11 cellular contexts compared by ENCODE assay signal in the genomic region with DNA sequence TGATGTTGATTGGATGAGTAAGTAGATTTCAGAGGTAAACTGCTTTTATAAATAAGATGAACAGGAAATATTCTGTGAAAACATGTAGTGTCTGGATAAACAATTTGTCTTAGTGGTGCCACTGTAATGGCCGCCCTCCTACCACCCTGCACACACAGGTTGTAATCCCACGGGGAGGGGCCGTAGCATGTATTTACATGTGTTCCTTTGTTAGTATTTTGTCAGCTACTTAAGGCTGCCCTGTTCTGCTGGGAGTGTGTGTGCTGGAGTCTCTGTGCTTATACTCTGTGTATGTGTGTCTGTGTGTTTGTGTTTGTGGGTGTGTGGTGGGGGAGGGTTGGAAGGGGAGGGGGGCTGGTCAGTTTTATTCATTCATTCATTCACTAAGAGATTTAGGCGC. TPM values are rescaled to one million over a fixed set of nuclear protein-coding genes. Genes with fewer than 3 reads are reported as not detected.
DNase-seq lines count a peak whose midpoint lies in the region; ATAC-seq and TF ChIP-seq lines count a peak whose summit lies in the region.
"Had no signal": no experiment of that assay in that cellular context is flagged by ENCODE, and none has a peak within 500 bp of the region (broad histone marks: within the 10 kb centered on the region; RNA-seq: fewer than 3 reads in every experiment).

No MANE protein-coding gene starts in this region.

- H3K4me1 ChIP-seq in OCI-LY3 (ENCODE audit: low read length) (peaks cover 50% of the 10 kb centered on the region), foreskin keratinocyte (peaks cover 23% of the 10 kb centered on the region), subcutaneous abdominal adipose tissue (ENCODE audit: control insufficient read depth in 5 of 5, insufficient read depth in 5 of 5, low read length in 5 of 5) (peaks cover 0 to 71% (median 46%) of the 10 kb centered on the region in 5 donors), endodermal cell (ENCODE audit: control insufficient read depth, insufficient read depth, low read length) (no peaks in the 10 kb centered on the region)

- peaks cover 100% of the 10 kb centered on the region for H3K79me2 ChIP-seq in OCI-LY3 (ENCODE audit: low read length)

- H3K27ac ChIP-seq in OCI-LY3 (ENCODE audit: low read length): no peak overlapping the region
- no peak overlapping the region for H3K27ac ChIP-seq in foreskin keratinocyte
- peak overlapping the region; percentile 80 for H3K27ac ChIP-seq in subcutaneous abdominal adipose tissue (ENCODE audit: low read depth, low read length)
- H3K27ac ChIP-seq in endodermal cell (ENCODE audit: low read depth, low read length): no peak overlapping the region
- H3K27ac ChIP-seq: upper lobe of right lung had no signal

- H3K9me3 ChIP-seq in OCI-LY3 (ENCODE audit: insufficient read depth, low read length): no peaks in the 10 kb centered on the region
- no peaks in the 10 kb centered on the region for H3K9me3 ChIP-seq in subcutaneous abdominal adipose tissue (ENCODE audit: control insufficient read depth in 5 of 5, low read length in 5 of 5)
- H3K9me3 ChIP-seq in endodermal cell (ENCODE audit: control insufficient read depth, low read length): no peaks in the 10 kb centered on the region
- H3K9me3 ChIP-seq: left lung, upper lobe of right lung had no signal

- WGBS in endodermal cell (ENCODE audit: insufficient coverage in 1 of 2, insufficient read length in 1 of 2), 2 experiments: 95% methylated on average over 3 of the region's 4 CpGs; no CpG with 5 or more reads in 1 of the 2 experiments

- H3K27ac Mint-ChIP-seq in activated naive CD4-positive, alpha-beta T cell treated with anti-CD3 and anti-CD28 coated beads for 36 hours: peak overlapping the region; percentile 77
- H3K27ac Mint-ChIP-seq in endodermal cell: no peak overlapping the region

- no peak for TF ChIP-seq CTCF in OCI-LY3 (IDR thresholded peaks at IDR 0.05; ENCODE audit: low read depth, low read length)
- TF ChIP-seq CTCF in foreskin keratinocyte (conservative IDR thresholded peaks at IDR 0.05): no peak
- TF ChIP-seq CTCF in endodermal cell (conservative IDR thresholded peaks at IDR 0.05): no peak

- H3K4me3 ChIP-seq in OCI-LY3 (ENCODE audit: low read length) (no peak overlapping the region), subcutaneous abdominal adipose tissue (ENCODE audit: low read depth in 1 of 5, low read length in 5 of 5) (no peak overlapping the region), endodermal cell (ENCODE audit: low read length) (no peak overlapping the region)
- H3K4me3 ChIP-seq: left lung, upper lobe of right lung had no signal

- peaks cover 6% of the 10 kb centered on the region for H3K36me3 Mint-ChIP-seq in activated naive CD4-positive, alpha-beta T cell treated with anti-CD3 and anti-CD28 coated beads for 36 hours (ENCODE audit: low read depth)
- no peaks in the 10 kb centered on the region for H3K36me3 Mint-ChIP-seq in endodermal cell (ENCODE audit: low read depth)

- no peak for DNase-seq in activated naive CD4-positive, alpha-beta T cell treated with anti-CD3 and anti-CD28 coated beads for 36 hours
- DNase-seq in activated naive CD4-positive, alpha-beta T cell treated with Interleukin-2 at 50 U/mL for 16 hours: no peak
- DNase-seq in foreskin keratinocyte: peak in 1 of 2 donors; percentile 25
- DNase-seq in Ammon's horn (ENCODE audit: low spot score): no peak
- no peak for DNase-seq in endodermal cell
- no peak for DNase-seq in stimulated activated CD4-positive, alpha-beta T cell treated with anti-CD3 and anti-CD28 coated beads, Interleukin-2, amount 100 ng/mL, for 48 hours
- DNase-seq: cerebellar nuclear complex, left lung, upper lobe of right lung had no signal

- no peak overlapping the region for H2AFZ ChIP-seq in OCI-LY3 (ENCODE audit: low read depth, low read length)

- H4K20me1 ChIP-seq in OCI-LY3 (ENCODE audit: insufficient read depth, low read length): peaks cover 85% of the 10 kb centered on the region

- peak overlapping the region; percentile 32 for H3K4me3 Mint-ChIP-seq in activated naive CD4-positive, alpha-beta T cell treated with anti-CD3 and anti-CD28 coated beads for 36 hours
- no peak overlapping the region for H3K4me3 Mint-ChIP-seq in endodermal cell

- ATAC-seq in foreskin keratinocyte: peak; percentile 63
- ATAC-seq: left lung had no signal

- H3K27me3 Mint-ChIP-seq in activated naive CD4-positive, alpha-beta T cell treated with anti-CD3 and anti-CD28 coated beads for 36 hours (ENCODE audit: low read depth): no peaks in the 10 kb centered on the region
- peaks cover 28% of the 10 kb centered on the region for H3K27me3 Mint-ChIP-seq in endodermal cell (ENCODE audit: insufficient read depth)

- peaks cover 71% of the 10 kb centered on the region for H3K4me1 Mint-ChIP-seq in activated naive CD4-positive, alpha-beta T cell treated with anti-CD3 and anti-CD28 coated beads for 36 hours (ENCODE audit: low read depth)
- H3K4me1 Mint-ChIP-seq in endodermal cell: peaks cover 15% of the 10 kb centered on the region

- no peaks in the 10 kb centered on the region for H3K9me3 Mint-ChIP-seq in activated naive CD4-positive, alpha-beta T cell treated with anti-CD3 and anti-CD28 coated beads for 36 hours
- no peaks in the 10 kb centered on the region for H3K9me3 Mint-ChIP-seq in endodermal cell

- H3K36me3 ChIP-seq in OCI-LY3 (replicated peaks; ENCODE audit: low read depth, low read length) (peaks cover 37% of the 10 kb centered on the region), subcutaneous abdominal adipose tissue (ENCODE audit: control insufficient read depth in 5 of 5, insufficient read depth in 5 of 5, low read length in 5 of 5) (no peaks in the 10 kb centered on the region), endodermal cell (ENCODE audit: control insufficient read depth, insufficient read depth, low read length) (no peaks in the 10 kb centered on the region)
- H3K36me3 ChIP-seq: left lung, upper lobe of right lung had no signal

- peak overlapping the region; percentile 2; the same call in 1 of the 2 replicates for H3K4me2 ChIP-seq in OCI-LY3 (ENCODE audit: low read length)

- CTCF ChIA-PET in activated naive CD4-positive, alpha-beta T cell treated with anti-CD3 and anti-CD28 coated beads for 36 hours (lab: Charles Lee): no interaction called here

- no peaks in the 10 kb centered on the region for H3K27me3 ChIP-seq in OCI-LY3 (ENCODE audit: low read depth, low read length)
- no peaks in the 10 kb centered on the region for H3K27me3 ChIP-seq in foreskin keratinocyte
- no peaks in the 10 kb centered on the region for H3K27me3 ChIP-seq in subcutaneous abdominal adipose tissue (ENCODE audit: control insufficient read depth in 5 of 5, insufficient read depth in 4 of 5, low read length in 5 of 5)
- peaks cover 27% of the 10 kb centered on the region for H3K27me3 ChIP-seq in endodermal cell (ENCODE audit: control insufficient read depth, insufficient read depth, low read length, poor library complexity, severe bottlenecking)
- H3K27me3 ChIP-seq: left lung, upper lobe of right lung had no signal

- H3K9ac ChIP-seq in OCI-LY3 (ENCODE audit: low read length) (no peak overlapping the region), subcutaneous abdominal adipose tissue (ENCODE audit: low read length in 5 of 5) (no peak overlapping the region), endodermal cell (ENCODE audit: extremely low read depth, low read length, poor library complexity, severe bottlenecking) (no peak overlapping the region)

- intact Hi-C loops in activated naive CD4-positive, alpha-beta T cell treated with anti-CD3 and anti-CD28 coated beads for 36 hours (cut with micrococcal nuclease): loop anchor here (1.0 to 10.0 kb wide), 3 partner anchors 8 to 1889 kb away; no protein-coding TSS in a partner anchor

RNA-seq across cellular contexts. Expression of a gene that starts 5.1 kb away (rescaled TPM):
- 10 to 100 TPM; 13.8 to 14.3 TPM for total RNA-seq in activated naive CD4-positive, alpha-beta T cell treated with anti-CD3 and anti-CD28 coated beads for 36 hours
- 8.2 and 9.2 TPM in 2 replicates for total RNA-seq in foreskin keratinocyte
- 2.5 and 2.9 TPM in 2 replicates for polyA plus RNA-seq in foreskin keratinocyte
- total RNA-seq in endodermal cell: 1 to 10 TPM; 1.1 to 1.7 TPM
- 15.0 TPM for polyA plus RNA-seq in endodermal cell (2013, experiment 1 of 2)
- polyA plus RNA-seq in endodermal cell (2013, experiment 2 of 2): 14.4 TPM

RNA-seq across cellular contexts. Expression of a gene that starts 6.7 kb away (rescaled TPM):
- total RNA-seq in activated naive CD4-positive, alpha-beta T cell treated with anti-CD3 and anti-CD28 coated beads for 36 hours: 10 to 100 TPM; 28.4 to 33.0 TPM
- total RNA-seq in foreskin keratinocyte (13.9 and 14.4 TPM in 2 replicates), endodermal cell (10 to 100 TPM; 12.2 to 13.3 TPM)
- polyA plus RNA-seq in foreskin keratinocyte: 11.8 and 12.5 TPM in 2 replicates
- 18.3 TPM for polyA plus RNA-seq in endodermal cell (2013, experiment 1 of 2)
- polyA plus RNA-seq in endodermal cell (2013, experiment 2 of 2): 14.7 TPM
